ENCODE assay signal across 24 cellular contexts in the genomic region with DNA sequence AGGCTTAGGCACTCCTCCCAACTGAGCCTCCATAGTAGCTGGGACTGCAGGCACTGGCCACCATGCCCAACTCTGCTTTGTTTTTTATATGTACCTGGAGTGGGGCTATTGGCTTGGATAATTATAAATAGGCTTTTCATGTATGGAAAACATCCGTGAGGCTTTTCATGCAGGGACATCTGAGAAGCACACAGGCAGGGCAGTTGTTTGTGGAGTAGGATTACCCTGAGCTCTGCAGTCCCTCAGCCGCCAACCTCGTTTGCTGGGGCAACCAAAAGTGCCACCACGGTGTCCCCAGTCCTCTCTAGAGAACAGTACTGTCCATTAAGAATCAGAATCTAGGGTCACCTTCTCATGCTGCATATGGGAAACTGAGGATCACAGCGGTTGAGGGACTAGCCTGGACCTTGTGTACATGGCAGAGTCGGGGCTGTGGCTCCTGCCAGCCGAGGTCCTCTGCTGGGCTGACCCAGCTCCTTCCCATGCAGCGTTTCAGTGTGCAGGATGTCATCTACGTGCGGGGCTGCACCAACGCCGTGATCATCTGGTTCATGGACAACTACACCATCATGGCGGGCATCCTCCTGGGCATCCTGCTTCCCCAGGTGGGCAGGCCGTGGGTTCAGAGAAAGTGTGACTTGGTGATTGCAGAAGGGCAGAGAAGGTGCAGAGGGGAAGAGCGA. TPM values are rescaled to one million over a fixed set of nuclear protein-coding genes. Genes with fewer than 3 reads are reported as not detected.
A peak's percentile ranks its signal among the peaks of the same experiment; 100 is the strongest.
DNase-seq lines count a peak whose midpoint lies in the region; ATAC-seq and TF ChIP-seq lines count a peak whose summit lies in the region.
"Had no signal": no experiment of that assay in that cellular context is flagged by ENCODE, and none has a peak within 500 bp of the region (broad histone marks: within the 10 kb centered on the region; RNA-seq: fewer than 3 reads in every experiment).

No MANE protein-coding gene starts in this region.

- POLR2A ChIA-PET in MCF 10A (lab: Yijun Ruan, JAX) = interaction anchor here (0.8 kb wide), 1 partner anchor 131 kb away, joined by 3 read pairs; no protein-coding TSS in a partner anchor

- no peak overlapping the region for H2AFZ ChIP-seq in neural progenitor cell (replicated peaks)
- no peak overlapping the region for H2AFZ ChIP-seq in MM.1S (ENCODE audit: low read length)

- H3K9me2 ChIP-seq in MM.1S (replicated peaks; ENCODE audit: insufficient read depth, low read length) = no peaks in the 10 kb centered on the region

- H4K20me1 ChIP-seq in neural progenitor cell (ENCODE audit: low read depth) (no peaks in the 10 kb centered on the region), MM.1S (ENCODE audit: insufficient read depth, low read length) (no peaks in the 10 kb centered on the region)
- H4K20me1 ChIP-seq: BLaER1 treated with 17β-estradiol and CSF1 and Interleukin-3, amounts not matched to agents 10 nM and 100 nM had no signal

- peaks cover 11% of the 10 kb centered on the region for H3K4me1 Mint-ChIP-seq in activated T-helper 17 cell treated with anti-CD3 and anti-CD28 coated beads, Interleukin-2, amount 50 U/mL, for 72 hours
- H3K4me1 Mint-ChIP-seq in neural progenitor cell = peaks cover 3% of the 10 kb centered on the region
- H3K4me1 Mint-ChIP-seq in MCF 10A (ENCODE audit: insufficient read depth, unreplicated experiment) = peaks cover 7% of the 10 kb centered on the region

- TF ChIP-seq CTCF in neural progenitor cell (IDR thresholded peaks at IDR 0.05) = no peak
- TF ChIP-seq CTCF in MM.1S (IDR thresholded peaks at IDR 0.05; ENCODE audit: low read length) = no peak
- no peak for TF ChIP-seq CTCF in MCF 10A (IDR thresholded peaks at IDR 0.05; ENCODE audit: unreplicated experiment)

- H3K36me3 Mint-ChIP-seq in activated T-helper 17 cell treated with anti-CD3 and anti-CD28 coated beads, Interleukin-2, amount 50 U/mL, for 72 hours (ENCODE audit: low read depth) = no peaks in the 10 kb centered on the region
- H3K36me3 Mint-ChIP-seq in neural progenitor cell (no peaks in the 10 kb centered on the region), MCF 10A (ENCODE audit: insufficient read depth, unreplicated experiment) (no peaks in the 10 kb centered on the region)
- H3K36me3 Mint-ChIP-seq: brain had no signal

- ATAC-seq in activated T-helper 17 cell treated with anti-CD3 and anti-CD28 coated beads, Interleukin-2, amount 50 U/mL, for 72 hours (replicated peaks) = no peak
- ATAC-seq: activated T-cell treated with anti-CD3 and anti-CD28 coated beads, Interleukin-2, amount 50 U/mL, for 4 hours; PC-3; stimulated activated naive CD8-positive, alpha-beta T cell treated with anti-CD3 and anti-CD28 coated beads, Interleukin-15, Interleukin-2, amounts not matched to agents 100 U/mL and 50 U/mL, for 24 hours had no signal

- BruUV-seq in MCF 10A (replicated peaks; lab: Mats Ljungman, UMichigan) = no TSS peak

- peak overlapping the region; percentile 24 for H3K4me3 Mint-ChIP-seq in activated T-helper 17 cell treated with anti-CD3 and anti-CD28 coated beads, Interleukin-2, amount 50 U/mL, for 72 hours
- H3K4me3 Mint-ChIP-seq in neural progenitor cell (no peak overlapping the region), MCF 10A (ENCODE audit: unreplicated experiment) (no peak overlapping the region)
- H3K4me3 Mint-ChIP-seq: activated T-cell treated with anti-CD3 and anti-CD28 coated beads, Interleukin-2, amount 50 U/mL, for 4 hours; brain had no signal

- CTCF ChIA-PET in MCF 10A (lab: Yijun Ruan, JAX) = interaction anchor here (0.6 to 4.8 kb wide), 12 partner anchors 10 to 1184 kb away, joined by 3 to 45 read pairs (median 4); no protein-coding TSS in a partner anchor

- H3K4me3 ChIP-seq in neural progenitor cell (no peak overlapping the region), MM.1S (ENCODE audit: low read length) (no peak overlapping the region)
- H3K4me3 ChIP-seq: BLaER1 treated with 17β-estradiol and CSF1 and Interleukin-3, amounts not matched to agents 10 nM and 100 nM; colonic mucosa; pancreas had no signal

- H3K4me1 ChIP-seq in neural progenitor cell = no peaks in the 10 kb centered on the region
- no peaks in the 10 kb centered on the region for H3K4me1 ChIP-seq in MM.1S (ENCODE audit: low read length)
- H3K4me1 ChIP-seq: pancreas had no signal

- no peaks in the 10 kb centered on the region for H3K27me3 Mint-ChIP-seq in activated T-helper 17 cell treated with anti-CD3 and anti-CD28 coated beads, Interleukin-2, amount 50 U/mL, for 72 hours
- H3K27me3 Mint-ChIP-seq in neural progenitor cell (ENCODE audit: insufficient read depth, low read depth) = peaks cover 5% of the 10 kb centered on the region
- peaks cover 6% of the 10 kb centered on the region for H3K27me3 Mint-ChIP-seq in MCF 10A (ENCODE audit: insufficient read depth, unreplicated experiment)

- no peak overlapping the region for H3K9ac ChIP-seq in neural progenitor cell
- no peak overlapping the region for H3K9ac ChIP-seq in MM.1S (ENCODE audit: low read length)
- H3K9ac ChIP-seq: KMS-11 had no signal

- H3K27ac Mint-ChIP-seq in activated T-helper 17 cell treated with anti-CD3 and anti-CD28 coated beads, Interleukin-2, amount 50 U/mL, for 72 hours = peak overlapping the region; percentile 96
- H3K27ac Mint-ChIP-seq in neural progenitor cell (peak overlapping the region; percentile 30), MCF 10A (ENCODE audit: low read depth, unreplicated experiment) (no peak overlapping the region)
- H3K27ac Mint-ChIP-seq: brain had no signal

- H3K27me3 ChIP-seq in neural progenitor cell (peaks cover 13% of the 10 kb centered on the region), MM.1S (replicated peaks; ENCODE audit: insufficient read depth, low read length) (peaks cover 35% of the 10 kb centered on the region)
- H3K27me3 ChIP-seq: BLaER1 treated with 17β-estradiol and CSF1 and Interleukin-3, amounts not matched to agents 10 nM and 100 nM; colonic mucosa; pancreas had no signal

- H3F3A ChIP-seq in neural progenitor cell (ENCODE audit: low read depth) = no peaks in the 10 kb centered on the region
- no peaks in the 10 kb centered on the region for H3F3A ChIP-seq in MM.1S (ENCODE audit: insufficient read depth, low read length)

- H3K36me3 ChIP-seq in neural progenitor cell (no peaks in the 10 kb centered on the region), MM.1S (replicated peaks; ENCODE audit: insufficient read depth, low read length) (no peaks in the 10 kb centered on the region)
- H3K36me3 ChIP-seq: pancreas, WERI-Rb-1 had no signal

- intact Hi-C loops in MCF 10A (cut with micrococcal nuclease) = no loop called here

- peak; percentile 35 for DNase-seq in activated CD8-positive, alpha-beta memory T cell treated with anti-CD3 and anti-CD28 coated beads for 24 hours
- no peak for DNase-seq in activated CD8-positive, alpha-beta memory T cell treated with anti-CD3 and anti-CD28 coated beads, Interleukin-2, amount 50 U/mL, for 48 hours
- DNase-seq in neural progenitor cell (ENCODE audit: low spot score) = no peak
- DNase-seq in MM.1S = no peak
- no peak for DNase-seq in effector CD4-positive, alpha-beta T cell
- DNase-seq in MCF 10A (ENCODE audit: unreplicated experiment) = no peak
- DNase-seq: activated CD4-positive, alpha-beta T cell treated with anti-CD3 and anti-CD28 coated beads, Interleukin-2, amount 50 U/mL, for 4 hours; activated T-cell treated with anti-CD3 and anti-CD28 coated beads, Interleukin-2, amount 50 U/mL, for 4 hours; colonic mucosa; DMS 273 treated with DMSO at 0.1 percent for 48 hours; mammary epithelial cell; NCI-H187 treated with DMSO at 0.1 percent for 48 hours; NCI-H2227 treated with DMSO at 0.1 percent for 48 hours; pancreas; PC-3; SIG-M5; stimulated activated naive CD8-positive, alpha-beta T cell treated with anti-CD3 and anti-CD28 coated beads, Interleukin-15, Interleukin-2, amounts not matched to agents 100 U/mL and 50 U/mL, for 24 hours; T-helper 2 cell; WERI-Rb-1 had no signal

- no peaks in the 10 kb centered on the region for H3K9me3 ChIP-seq in neural progenitor cell (ENCODE audit: low read depth)
- H3K9me3 ChIP-seq in MM.1S (replicated peaks; ENCODE audit: insufficient read depth, low read length) = no peaks in the 10 kb centered on the region
- H3K9me3 ChIP-seq: BLaER1 treated with 17β-estradiol and CSF1 and Interleukin-3, amounts not matched to agents 10 nM and 100 nM; colonic mucosa; pancreas had no signal

- no peaks in the 10 kb centered on the region for H3K79me2 ChIP-seq in neural progenitor cell (ENCODE audit: low read depth)
- no peaks in the 10 kb centered on the region for H3K79me2 ChIP-seq in MM.1S (ENCODE audit: low read length)

- no peak overlapping the region for H3K4me2 ChIP-seq in neural progenitor cell
- no peak overlapping the region for H3K4me2 ChIP-seq in MM.1S (ENCODE audit: low read depth, low read length)
- H3K4me2 ChIP-seq: KMS-11 had no signal

- H3K9me3 Mint-ChIP-seq in activated T-helper 17 cell treated with anti-CD3 and anti-CD28 coated beads, Interleukin-2, amount 50 U/mL, for 72 hours = no peaks in the 10 kb centered on the region
- H3K9me3 Mint-ChIP-seq in neural progenitor cell (no peaks in the 10 kb centered on the region), MCF 10A (ENCODE audit: unreplicated experiment) (no peaks in the 10 kb centered on the region)
- H3K9me3 Mint-ChIP-seq: activated T-cell treated with anti-CD3 and anti-CD28 coated beads, Interleukin-2, amount 50 U/mL, for 4 hours; brain had no signal

- H3K27ac ChIP-seq in neural progenitor cell (no peak overlapping the region), temporal lobe (ENCODE audit: low read depth, low read length) (peak overlapping the region; percentile 82), MM.1S (ENCODE audit: low read length) (no peak overlapping the region)
- H3K27ac ChIP-seq: colonic mucosa, KMS-11, pancreas, WERI-Rb-1 had no signal

RNA-seq across cellular contexts. Expression of a gene that starts 54.5 kb away (rescaled TPM):
- 10 to 100 TPM in 1 of 2 donors, 1 to 10 TPM in 1; 4.9 to 12.7 TPM for total RNA-seq in activated T-helper 17 cell treated with anti-CD3 and anti-CD28 coated beads, Interleukin-2, amount 50 U/mL, for 72 hours
- total RNA-seq in neural progenitor cell (ENCODE audit: low replicate concordance) (6.8 and 8.7 TPM in 2 replicates), temporal lobe (3.7 TPM), MCF 10A (2022) (0.52 and 0.54 TPM in 2 replicates)
